In the genomic region with DNA sequence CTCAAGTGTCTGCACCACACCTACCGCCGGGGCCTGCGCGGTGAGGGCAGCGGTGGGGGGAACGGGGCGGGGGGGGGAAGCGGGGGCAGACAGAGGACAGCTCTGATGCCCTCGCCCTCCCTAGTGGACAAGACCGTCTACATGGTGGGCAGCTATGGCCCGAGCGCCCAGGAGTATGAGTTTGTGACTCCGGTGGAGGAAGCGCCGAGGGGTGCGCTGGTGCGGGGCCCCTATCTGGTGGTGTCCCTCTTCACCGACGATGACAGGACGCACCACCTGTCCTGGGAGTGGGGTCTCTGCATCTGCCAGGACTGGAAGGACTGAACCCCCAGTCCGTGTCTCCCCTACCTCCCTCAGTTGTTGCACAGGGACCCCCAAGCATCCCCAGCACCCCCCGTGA, we compare ENCODE assay signal across 1 cellular context.
TF ChIP-seq lines count a peak whose summit lies in the region.

No MANE protein-coding gene starts in this region.

TF ChIP-seq in HepG2, 621 proteins besides CTCF, POLR2A, EP300 and RAD21:
- TF ChIP-seq ZNF142 (CRISPR knock-in tag; IDR thresholded peaks at IDR 0.05), result no peak
- TF ChIP-seq HIVEP1 (CRISPR knock-in tag; IDR thresholded peaks at IDR 0.05), result no peak
- no peak for TF ChIP-seq CREB3 (CRISPR knock-in tag; IDR thresholded peaks at IDR 0.05)
TF ChIP-seq in HepG2: peak in this region for 0.
